In genomic region chr11:118902336-118903203, GRCh38 we compare ENCODE assay signal across 19 cellular contexts. TPM values are rescaled to one million over a fixed set of nuclear protein-coding genes. Genes with fewer than 3 reads are reported as not detected.
"Had no signal": no experiment of that assay in that cellular context is flagged by ENCODE, and none has a peak within 500 bp of the region (broad histone marks: within the 10 kb centered on the region; RNA-seq: fewer than 3 reads in every experiment).

No MANE protein-coding gene starts in this region.

- H3K27me3 Mint-ChIP-seq: activated B cell treated with CpG ODN at 0.5 μM for 24 hours; activated naive CD8-positive, alpha-beta T cell treated with anti-CD3 and anti-CD28 coated beads, Interleukin-2, amount 10 ng/mL, durations not matched to agents 7 days and 5 days; natural killer cell treated with Interleukin-12 subunit alpha and Interleukin-12 subunit beta and Interleukin-15 and Interleukin-18, amount 100 ng/mL, for 72 hours had no signal

- H3K4me1 ChIP-seq: right lobe of liver had no signal

- H3K4me3 Mint-ChIP-seq: activated B cell treated with CpG ODN at 0.5 μM for 24 hours; activated naive CD8-positive, alpha-beta T cell treated with anti-CD3 and anti-CD28 coated beads, Interleukin-2, amount 10 ng/mL, durations not matched to agents 7 days and 5 days; activated T-cell treated with anti-CD3 and anti-CD28 coated beads, Interleukin-2, amount 50 U/mL, for 72 hours; natural killer cell treated with Interleukin-12 subunit alpha and Interleukin-12 subunit beta and Interleukin-15 and Interleukin-18, amount 100 ng/mL, for 72 hours; T-helper 2 cell treated with Interferon-gamma antibody and Interleukin-4, amounts not matched to agents 5 μg/mL and 100 μg/mL, for 36 hours had no signal

- H3K4me3 ChIP-seq: left lung, psoas muscle, right lobe of liver, tibial nerve, vagina had no signal

- H3K9me3 ChIP-seq: left lung, psoas muscle, right lobe of liver, tibial nerve, vagina had no signal

- H3K36me3 Mint-ChIP-seq: natural killer cell treated with Interleukin-12 subunit alpha and Interleukin-12 subunit beta and Interleukin-15 and Interleukin-18, amount 100 ng/mL, for 72 hours had no signal

- FAIRE-seq: islet of Langerhans had no signal

- H3K27ac ChIP-seq: left lung, psoas muscle, right lobe of liver, tibial nerve, vagina had no signal

- ATAC-seq: activated T-cell treated with anti-CD3 and anti-CD28 coated beads, Interleukin-2, amount 50 U/mL, for 72 hours; natural killer cell treated with Interleukin-12 subunit alpha and Interleukin-12 subunit beta and Interleukin-15 and Interleukin-18, amount 100 ng/mL, for 72 hours; right lobe of liver had no signal

- DNase-seq: activated B cell treated with CpG ODN at 0.5 μM for 24 hours; activated CD4-positive, alpha-beta T cell treated with anti-CD3 and anti-CD28 coated beads for 48 hours; activated CD8-positive, alpha-beta memory T cell treated with anti-CD3 and anti-CD28 coated beads, Interleukin-2, amount 50 U/mL, for 48 hours; activated gamma-delta T cell; activated naive CD8-positive, alpha-beta T cell treated with anti-CD3 and anti-CD28 coated beads, Interleukin-2, amount 10 ng/mL, durations not matched to agents 7 days and 5 days; activated T-cell treated with anti-CD3 and anti-CD28 coated beads, Interleukin-2, amount 50 U/mL, for 72 hours; anterior cingulate cortex; mesendoderm; psoas muscle; stimulated activated CD4-positive, alpha-beta T cell treated with anti-CD3 and anti-CD28 coated beads, Interleukin-1b, Interleukin-23, amount 100 ng/mL, for 48 hours had no signal

- H3K9me3 Mint-ChIP-seq: activated B cell treated with CpG ODN at 0.5 μM for 24 hours; activated naive CD8-positive, alpha-beta T cell treated with anti-CD3 and anti-CD28 coated beads, Interleukin-2, amount 10 ng/mL, durations not matched to agents 7 days and 5 days; activated T-cell treated with anti-CD3 and anti-CD28 coated beads, Interleukin-2, amount 50 U/mL, for 72 hours; natural killer cell treated with Interleukin-12 subunit alpha and Interleukin-12 subunit beta and Interleukin-15 and Interleukin-18, amount 100 ng/mL, for 72 hours; T-helper 2 cell treated with Interferon-gamma antibody and Interleukin-4, amounts not matched to agents 5 μg/mL and 100 μg/mL, for 36 hours had no signal

- H3K27me3 ChIP-seq: left lung, right lobe of liver, tibial nerve, vagina had no signal

- H3K27ac Mint-ChIP-seq: activated T-cell treated with anti-CD3 and anti-CD28 coated beads, Interleukin-2, amount 50 U/mL, for 72 hours; natural killer cell treated with Interleukin-12 subunit alpha and Interleukin-12 subunit beta and Interleukin-15 and Interleukin-18, amount 100 ng/mL, for 72 hours; T-helper 2 cell treated with Interferon-gamma antibody and Interleukin-4, amounts not matched to agents 5 μg/mL and 100 μg/mL, for 36 hours had no signal

RNA-seq across cellular contexts. Expression of gene CXCR5, which starts 18.9 kb away (rescaled TPM):
- total RNA-seq: dermis microvascular lymphatic vessel endothelial cell, tibial nerve, vagina had no signal

RNA-seq across cellular contexts. Expression of gene UPK2, which starts 53.5 kb away (rescaled TPM):
- total RNA-seq: dermis microvascular lymphatic vessel endothelial cell, left lung, psoas muscle, right lobe of liver, subcutaneous adipose tissue, tibial nerve, vagina had no signal
